In genomic region chr15:45135705-45136377, GRCh38 we compare ENCODE assay signal across 11 cellular contexts. TPM values are rescaled to one million over a fixed set of nuclear protein-coding genes. Genes with fewer than 3 reads are reported as not detected.
"Had no signal": no experiment of that assay in that cellular context is flagged by ENCODE, and none has a peak within 500 bp of the region (broad histone marks: within the 10 kb centered on the region; RNA-seq: fewer than 3 reads in every experiment).

No MANE protein-coding gene starts in this region.

RNA-seq across cellular contexts. Expression of gene DUOX1, which starts 6.0 kb away (rescaled TPM):
- total RNA-seq: dermis blood vessel endothelial cell, SK-MEL-5 had no signal

RNA-seq across cellular contexts. Expression of gene DUOXA1, which starts 6.2 kb away (rescaled TPM):
- total RNA-seq: cerebellum, dermis blood vessel endothelial cell, gastrocnemius medialis, SK-MEL-5, skeletal muscle tissue had no signal

RNA-seq across cellular contexts. Expression of gene DUOXA2, which starts 21.7 kb away (rescaled TPM):
- total RNA-seq: cerebellum, dermis blood vessel endothelial cell, gastrocnemius medialis, heart right ventricle, lower leg skin, mesenteric fat pad, SK-MEL-5, skeletal muscle tissue, tibial nerve, uterus had no signal
- polyA plus RNA-seq: heart right ventricle, keratinocyte had no signal

RNA-seq across cellular contexts. Expression of gene DUOX2, which starts 21.9 kb away (rescaled TPM):
- total RNA-seq: cerebellum, dermis blood vessel endothelial cell, gastrocnemius medialis had no signal
